Comparison of ENCODE assay signal across 1 cellular context in the genomic region with DNA sequence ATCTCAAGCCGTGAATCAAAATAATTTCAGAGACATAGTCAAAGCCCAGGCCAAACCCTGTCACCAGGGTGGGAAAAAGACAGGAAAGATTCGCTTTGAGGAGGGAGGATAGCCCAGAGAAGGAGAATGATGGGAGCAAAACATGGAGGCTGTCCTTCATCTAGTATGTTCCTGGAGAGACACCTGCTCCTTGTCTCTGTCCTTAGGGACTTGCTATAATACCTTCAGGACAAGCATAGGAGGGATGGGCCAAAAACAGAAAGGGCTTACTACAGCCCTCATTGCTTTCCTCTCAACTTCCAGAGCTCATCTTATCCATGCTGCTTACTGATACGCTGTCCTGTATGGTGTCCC.
TF ChIP-seq lines count a peak whose summit lies in the region.

No MANE protein-coding gene starts in this region.

TF ChIP-seq in liver, 16 proteins besides CTCF, POLR2A, EP300 and RAD21 (continued from another document):
- TF ChIP-seq, protein P1, sequence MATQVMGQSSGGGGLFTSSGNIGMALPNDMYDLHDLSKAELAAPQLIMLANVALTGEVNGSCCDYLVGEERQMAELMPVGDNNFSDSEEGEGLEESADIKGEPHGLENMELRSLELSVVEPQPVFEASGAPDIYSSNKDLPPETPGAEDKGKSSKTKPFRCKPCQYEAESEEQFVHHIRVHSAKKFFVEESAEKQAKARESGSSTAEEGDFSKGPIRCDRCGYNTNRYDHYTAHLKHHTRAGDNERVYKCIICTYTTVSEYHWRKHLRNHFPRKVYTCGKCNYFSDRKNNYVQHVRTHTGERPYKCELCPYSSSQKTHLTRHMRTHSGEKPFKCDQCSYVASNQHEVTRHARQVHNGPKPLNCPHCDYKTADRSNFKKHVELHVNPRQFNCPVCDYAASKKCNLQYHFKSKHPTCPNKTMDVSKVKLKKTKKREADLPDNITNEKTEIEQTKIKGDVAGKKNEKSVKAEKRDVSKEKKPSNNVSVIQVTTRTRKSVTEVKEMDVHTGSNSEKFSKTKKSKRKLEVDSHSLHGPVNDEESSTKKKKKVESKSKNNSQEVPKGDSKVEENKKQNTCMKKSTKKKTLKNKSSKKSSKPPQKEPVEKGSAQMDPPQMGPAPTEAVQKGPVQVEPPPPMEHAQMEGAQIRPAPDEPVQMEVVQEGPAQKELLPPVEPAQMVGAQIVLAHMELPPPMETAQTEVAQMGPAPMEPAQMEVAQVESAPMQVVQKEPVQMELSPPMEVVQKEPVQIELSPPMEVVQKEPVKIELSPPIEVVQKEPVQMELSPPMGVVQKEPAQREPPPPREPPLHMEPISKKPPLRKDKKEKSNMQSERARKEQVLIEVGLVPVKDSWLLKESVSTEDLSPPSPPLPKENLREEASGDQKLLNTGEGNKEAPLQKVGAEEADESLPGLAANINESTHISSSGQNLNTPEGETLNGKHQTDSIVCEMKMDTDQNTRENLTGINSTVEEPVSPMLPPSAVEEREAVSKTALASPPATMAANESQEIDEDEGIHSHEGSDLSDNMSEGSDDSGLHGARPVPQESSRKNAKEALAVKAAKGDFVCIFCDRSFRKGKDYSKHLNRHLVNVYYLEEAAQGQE (IDR thresholded peaks at IDR 0.05) = no peak
